ENCODE assay signal across 32 cellular contexts in genomic region chr7:16590424-16590823, GRCh38. TPM values are rescaled to one million over a fixed set of nuclear protein-coding genes. Genes with fewer than 3 reads are reported as not detected.
DNase-seq lines count a peak whose midpoint lies in the region; ATAC-seq, FAIRE-seq and TF ChIP-seq lines count a peak whose summit lies in the region.
"Had no signal": no experiment of that assay in that cellular context is flagged by ENCODE, and none has a peak within 500 bp of the region (broad histone marks: within the 10 kb centered on the region; RNA-seq: fewer than 3 reads in every experiment).

No MANE protein-coding gene starts in this region.

- BruUV-seq in MCF 10A (replicated peaks; lab: Mats Ljungman, UMichigan) (no TSS peak), endothelial cell of umbilical vein (replicated peaks; lab: Mats Ljungman, UMichigan) (no TSS peak), PC-3 (replicated peaks; lab: Mats Ljungman, UMichigan) (no TSS peak)

- intact Hi-C loops in MCF 10A (cut with micrococcal nuclease) (no loop called here), breast epithelium (cut with DNase I; ENCODE audit: low total_unique reads) (no loop called here), endothelial cell of umbilical vein (cut with micrococcal nuclease) (no loop called here), PC-3 (cut with micrococcal nuclease) (no loop called here)

- H3K36me3 ChIP-seq in breast epithelium (no peaks in the 10 kb centered on the region), endothelial cell of umbilical vein (ENCODE audit: control insufficient read depth in 2 of 2, extremely low read depth in 1 of 2, insufficient read depth in 2 of 2, low read length in 2 of 2) (no peaks in the 10 kb centered on the region), PC-3 (ENCODE audit: low read depth, low read length) (no peaks in the 10 kb centered on the region)
- H3K36me3 ChIP-seq: brain microvascular endothelial cell, gastrocnemius medialis, MG63, suprapubic skin, upper lobe of left lung, WERI-Rb-1 had no signal

- no peaks in the 10 kb centered on the region for H3K4me1 ChIP-seq in breast epithelium
- peaks cover 2% of the 10 kb centered on the region for H3K4me1 ChIP-seq in endothelial cell of umbilical vein (ENCODE audit: control insufficient read depth, extremely low read depth, insufficient read depth, low read length)
- H3K4me1 ChIP-seq in PC-3 (ENCODE audit: insufficient read depth, low read length) = peaks cover 4% of the 10 kb centered on the region; the same call in 1 of the 2 replicates
- H3K4me1 ChIP-seq: suprapubic skin, upper lobe of left lung had no signal

- H2AFZ ChIP-seq in endothelial cell of umbilical vein (ENCODE audit: low read depth, low read length) (no peak overlapping the region), PC-3 (ENCODE audit: low read length) (no peak overlapping the region)

- POLR2A ChIA-PET in MCF 10A (lab: Yijun Ruan, JAX) = interaction anchor here (0.6 kb wide), 1 partner anchor 51 kb away, joined by 3 read pairs; no protein-coding TSS in a partner anchor
- POLR2A ChIA-PET in endothelial cell of umbilical vein (lab: Charles Lee) = no interaction called here
- POLR2A ChIA-PET in PC-3 (lab: Charles Lee; ENCODE audit: unreplicated experiment) = no interaction called here

- DNase-seq in DMS 273 (lab: John Stamatoyannopoulos, UW; ENCODE audit: unreplicated experiment) (peak; percentile 40), DMS 273 treated with DMSO at 0.1 percent for 48 hours (lab: John Stamatoyannopoulos, UW) (no peak), MCF 10A (ENCODE audit: unreplicated experiment) (peak; percentile 8), breast epithelium (ENCODE audit: low spot score in 2 of 2) (no peak), endothelial cell of umbilical vein (ENCODE audit: low read depth, low spot score) (peak; percentile 24), PC-3 (no peak), mesenteric fat pad (ENCODE audit: low spot score) (no peak), iPS-NIHi7 (ENCODE audit: extremely low spot score) (no peak)
- DNase-seq: activated CD4-positive, alpha-beta T cell treated with anti-CD3 and anti-CD28 coated beads for 4 hours; amniotic stem cell; brain microvascular endothelial cell; gastrocnemius medialis; H9; KBM-7; MG63; NCI-H2081; retina; Right ventricle myocardium superior; stimulated activated naive CD4-positive, alpha-beta T cell; upper lobe of left lung; WERI-Rb-1 had no signal

- no peak overlapping the region for H3K4me3 Mint-ChIP-seq in MCF 10A (ENCODE audit: unreplicated experiment)
- H3K4me3 Mint-ChIP-seq: activated naive CD4-positive, alpha-beta T cell treated with anti-CD3 and anti-CD28 coated beads, Interleukin-2, amount 50 U/mL, for 24 hours; CD14-positive monocyte; H9; T-helper 2 cell treated with Interferon-gamma antibody and Interleukin-4, amounts not matched to agents 5 μg/mL and 100 μg/mL, for 36 hours had no signal

- TF ChIP-seq POLR2A in breast epithelium (IDR thresholded peaks at IDR 0.05) = no peak
- TF ChIP-seq POLR2A in endothelial cell of umbilical vein (IDR thresholded peaks at IDR 0.05; ENCODE audit: low read depth, low read length) = no peak

- peak; percentile 58 for FAIRE-seq in endothelial cell of umbilical vein (lab: Jason Lieb, UNC)
- FAIRE-seq: D721Med, GM12878, GM19239, HTR-8/SVneo had no signal

- H3K27me3 Mint-ChIP-seq in MCF 10A (ENCODE audit: insufficient read depth, unreplicated experiment) = no peaks in the 10 kb centered on the region
- H3K27me3 Mint-ChIP-seq: activated naive CD4-positive, alpha-beta T cell treated with anti-CD3 and anti-CD28 coated beads, Interleukin-2, amount 50 U/mL, for 24 hours had no signal

- H3K9me3 ChIP-seq in breast epithelium (no peaks in the 10 kb centered on the region), endothelial cell of umbilical vein (replicated peaks; ENCODE audit: control insufficient read depth, insufficient read depth, low read length) (no peaks in the 10 kb centered on the region), PC-3 (ENCODE audit: low read length) (no peaks in the 10 kb centered on the region)
- H3K9me3 ChIP-seq: gastrocnemius medialis, MG63, suprapubic skin, upper lobe of left lung had no signal

- dilution Hi-C loops in endothelial cell of umbilical vein (cut with MboI; ENCODE audit: extremely low pct_ligation_motif_present, low sequenced_read_pairs) = no loop called here

- H4K20me1 ChIP-seq in endothelial cell of umbilical vein (replicated peaks; ENCODE audit: control insufficient read depth, extremely low read depth, insufficient read depth, low read length) = no peaks in the 10 kb centered on the region
- no peaks in the 10 kb centered on the region for H4K20me1 ChIP-seq in PC-3 (ENCODE audit: low read length)

- ATAC-seq in PC-3 = no peak
- ATAC-seq: gastrocnemius medialis, GM12878 had no signal

- H3K79me2 ChIP-seq in endothelial cell of umbilical vein (ENCODE audit: control insufficient read depth, insufficient read depth, low read length) = no peaks in the 10 kb centered on the region
- H3K79me2 ChIP-seq in PC-3 (ENCODE audit: low read length) = no peaks in the 10 kb centered on the region

- H3K27ac ChIP-seq in breast epithelium (no peak overlapping the region), endothelial cell of umbilical vein (ENCODE audit: insufficient read depth, low read depth, low read length) (no peak overlapping the region), PC-3 (ENCODE audit: low read length) (no peak overlapping the region)
- H3K27ac ChIP-seq: 22Rv1, brain microvascular endothelial cell, gastrocnemius medialis, skin epidermis, suprapubic skin, upper lobe of left lung, WERI-Rb-1 had no signal

- peaks cover 1% of the 10 kb centered on the region for H3K36me3 Mint-ChIP-seq in MCF 10A (ENCODE audit: insufficient read depth, unreplicated experiment)
- H3K36me3 Mint-ChIP-seq: activated naive CD4-positive, alpha-beta T cell treated with anti-CD3 and anti-CD28 coated beads, Interleukin-2, amount 50 U/mL, for 24 hours; CD14-positive monocyte had no signal

- H3K9me3 Mint-ChIP-seq in MCF 10A (ENCODE audit: unreplicated experiment) = no peaks in the 10 kb centered on the region
- H3K9me3 Mint-ChIP-seq: activated naive CD4-positive, alpha-beta T cell treated with anti-CD3 and anti-CD28 coated beads, Interleukin-2, amount 50 U/mL, for 24 hours; activated T-helper 2 cell treated with anti-CD3 and anti-CD28 coated beads, Interferon-gamma antibody, Interleukin-2, Interleukin-4, amounts not matched to agents 10 μg/mL and 5 μg/mL and 100 μg/mL, durations not matched to agents 14 hours and 24 hours and 36 hours; H9; T-helper 2 cell treated with Interferon-gamma antibody and Interleukin-4, amounts not matched to agents 5 μg/mL and 100 μg/mL, for 36 hours had no signal

- H3K27ac Mint-ChIP-seq in MCF 10A (ENCODE audit: low read depth, unreplicated experiment) = no peak overlapping the region
- H3K27ac Mint-ChIP-seq: activated T-helper 2 cell treated with anti-CD3 and anti-CD28 coated beads, Interferon-gamma antibody, Interleukin-2, Interleukin-4, amounts not matched to agents 10 μg/mL and 5 μg/mL and 100 μg/mL, durations not matched to agents 14 hours and 24 hours and 36 hours; CD14-positive monocyte; H9; T-helper 2 cell treated with Interferon-gamma antibody and Interleukin-4, amounts not matched to agents 5 μg/mL and 100 μg/mL, for 36 hours had no signal

- H3K4me1 Mint-ChIP-seq in MCF 10A (ENCODE audit: insufficient read depth, unreplicated experiment) = no peaks in the 10 kb centered on the region
- H3K4me1 Mint-ChIP-seq: activated naive CD4-positive, alpha-beta T cell treated with anti-CD3 and anti-CD28 coated beads, Interleukin-2, amount 50 U/mL, for 24 hours; CD14-positive monocyte had no signal

- no peaks in the 10 kb centered on the region for H3K9me2 ChIP-seq in PC-3 (replicated peaks; ENCODE audit: low read length)

- H3K9me1 ChIP-seq in endothelial cell of umbilical vein (replicated peaks; ENCODE audit: control insufficient read depth, extremely low read depth, insufficient read depth, low read length) = no peaks in the 10 kb centered on the region

- no peaks in the 10 kb centered on the region for H3F3A ChIP-seq in PC-3 (ENCODE audit: low read length, unreplicated experiment)

- H3K9ac ChIP-seq in endothelial cell of umbilical vein (replicated peaks; ENCODE audit: extremely low read depth, insufficient read depth, low read length) (no peak overlapping the region), PC-3 (ENCODE audit: low read length) (no peak overlapping the region)

- CTCF ChIA-PET in MCF 10A (lab: Yijun Ruan, JAX) = no interaction called here
- CTCF ChIA-PET in endothelial cell of umbilical vein (lab: Charles Lee) = no interaction called here
- CTCF ChIA-PET in PC-3 (lab: Charles Lee) = no interaction called here

- H3K4me2 ChIP-seq in endothelial cell of umbilical vein (ENCODE audit: insufficient read depth, low read length) = no peak overlapping the region
- no peak overlapping the region for H3K4me2 ChIP-seq in PC-3 (ENCODE audit: low read length)

- H3K4me3 ChIP-seq in breast epithelium (no peak overlapping the region), endothelial cell of umbilical vein (replicated peaks in 1 of 3; ENCODE audit: insufficient read depth in 1 of 3, low read depth in 1 of 3, low read length in 3 of 3) (no peak overlapping the region), PC-3 (ENCODE audit: low read length) (no peak overlapping the region)
- H3K4me3 ChIP-seq: gastrocnemius medialis, GM12878, MG63, skin epidermis, suprapubic skin, upper lobe of left lung had no signal

- H3K27me3 ChIP-seq in breast epithelium = no peaks in the 10 kb centered on the region
- no peaks in the 10 kb centered on the region for H3K27me3 ChIP-seq in endothelial cell of umbilical vein (ENCODE audit: control insufficient read depth in 2 of 2, insufficient read depth in 2 of 2, low read length in 2 of 2)
- H3K27me3 ChIP-seq in PC-3 (ENCODE audit: low read length) = no peaks in the 10 kb centered on the region
- H3K27me3 ChIP-seq: brain microvascular endothelial cell, gastrocnemius medialis, MG63, suprapubic skin, upper lobe of left lung had no signal

- no peak for TF ChIP-seq CTCF in MCF 10A (IDR thresholded peaks at IDR 0.05; ENCODE audit: unreplicated experiment)
- no peak for TF ChIP-seq CTCF in breast epithelium (IDR thresholded peaks at IDR 0.05)
- no peak for TF ChIP-seq CTCF in endothelial cell of umbilical vein (IDR thresholded peaks at IDR 0.05; ENCODE audit: extremely low read depth in 1 of 2, insufficient read depth in 1 of 2, low read depth in 1 of 2, low read length in 2 of 2)
- no peak for TF ChIP-seq CTCF in PC-3 (conservative IDR thresholded peaks at IDR 0.05; ENCODE audit: low read depth, low read length)

RNA-seq across cellular contexts. Expression of gene ANKMY2, which starts 55.1 kb away (rescaled TPM):
- total RNA-seq in MCF 10A (2022) (14.3 and 15.3 TPM in 2 replicates), breast epithelium (10 to 100 TPM; 14.9 to 24.4 (median 18.4) TPM), endothelial cell of umbilical vein (9.8 and 11.6 TPM in 2 replicates), PC-3 (2014; rRNA removed) (7.7 and 8.5 TPM in 2 replicates), mesenteric fat pad (14.9 TPM)
- 5.5 and 7.7 TPM in 2 replicates for polyA plus RNA-seq in endothelial cell of umbilical vein
- polyA plus RNA-seq in endothelial cell of umbilical vein (2011; cell fraction: cytosol; rRNA removed) = 9.3 and 10.7 TPM in 2 replicates
- 23.8 and 24.0 TPM in 2 replicates for polyA plus RNA-seq in endothelial cell of umbilical vein (2011; cell fraction: nucleus; rRNA removed)
- polyA plus RNA-seq in endothelial cell of umbilical vein (2012) = 9.2 and 10.8 TPM in 2 replicates
- polyA minus RNA-seq in endothelial cell of umbilical vein = 8.5 and 12.2 TPM in 2 replicates
- polyA minus RNA-seq in endothelial cell of umbilical vein (2011; cell fraction: cytosol; rRNA and poly(A)+ RNA removed) = 8.3 TPM
- 6.3 and 10.0 TPM in 2 replicates for polyA minus RNA-seq in endothelial cell of umbilical vein (2011; cell fraction: nucleus; rRNA and poly(A)+ RNA removed)

RNA-seq across cellular contexts. Expression of gene BZW2, which starts 55.6 kb away (rescaled TPM):
- total RNA-seq in MCF 10A (2022) = 41.0 and 85.4 TPM in 2 replicates
- 10 to 100 TPM; 55.7 to 68.8 (median 68.2) TPM for total RNA-seq in breast epithelium
- 95.3 and 106 TPM in 2 replicates for total RNA-seq in endothelial cell of umbilical vein
- 25.7 and 39.7 TPM in 2 replicates for polyA plus RNA-seq in endothelial cell of umbilical vein
- 102 and 123 TPM in 2 replicates for polyA plus RNA-seq in endothelial cell of umbilical vein (2011; cell fraction: cytosol; rRNA removed)
- 85.1 and 86.6 TPM in 2 replicates for polyA plus RNA-seq in endothelial cell of umbilical vein (2011; cell fraction: nucleus; rRNA removed)
- 116 and 121 TPM in 2 replicates for polyA plus RNA-seq in endothelial cell of umbilical vein (2012)
- 48.6 and 54.5 TPM in 2 replicates for polyA minus RNA-seq in endothelial cell of umbilical vein
- 26.6 TPM for polyA minus RNA-seq in endothelial cell of umbilical vein (2011; cell fraction: cytosol; rRNA and poly(A)+ RNA removed)
- polyA minus RNA-seq in endothelial cell of umbilical vein (2011; cell fraction: nucleus; rRNA and poly(A)+ RNA removed) = 26.5 and 37.1 TPM in 2 replicates
- total RNA-seq in PC-3 (2014; rRNA removed) = 86.1 and 94.1 TPM in 2 replicates
- total RNA-seq in mesenteric fat pad = 41.9 TPM

Comparison
In these comparisons a context has a peak if more than half of its experiments do, and no peak if none do; other contexts are left out.
1. DNase-seq: peak in DMS 273 (single experiment), MCF 10A (single experiment) and endothelial cell of umbilical vein (single experiment); none in DMS 273 treated with DMSO at 0.1 percent for 48 hours (single experiment), breast epithelium (0 of 2), PC-3 (single experiment), mesenteric fat pad (single experiment) and iPS-NIHi7 (single experiment).